Comparison of ENCODE assay signal across 9 cellular contexts in genomic region chr5:57035955-57036354, GRCh38.
"Had no signal": no experiment of that assay in that cellular context is flagged by ENCODE, and none has a peak within 500 bp of the region (broad histone marks: within the 10 kb centered on the region; RNA-seq: fewer than 3 reads in every experiment).

No MANE protein-coding gene starts in this region.

- DNase-seq: GM23248, GOT3, H7, KBM-7 had no signal

- H3K9ac ChIP-seq: GM23248 had no signal

- H3K9me3 Mint-ChIP-seq: IgD-negative memory B cell had no signal

- H3K27ac Mint-ChIP-seq: IgD-negative memory B cell had no signal

- H3K4me3 ChIP-seq: GM23248, HAP-1 had no signal

- H3K36me3 ChIP-seq: HAP-1 had no signal

- H3K27ac ChIP-seq: GM23248, HL-60 had no signal

- H3K4me1 ChIP-seq: HAP-1 had no signal

- H3K9me3 ChIP-seq: HAP-1 had no signal

- H3K4me3 Mint-ChIP-seq: IgD-negative memory B cell had no signal

- H3K36me3 Mint-ChIP-seq: IgD-negative memory B cell had no signal

- ATAC-seq: HCT116, HepG2 had no signal
